ENCODE assay signal across 8 cellular contexts in genomic region chr6:120511712-120512111, GRCh38.
"Had no signal": no experiment of that assay in that cellular context is flagged by ENCODE, and none has a peak within 500 bp of the region (broad histone marks: within the 10 kb centered on the region; RNA-seq: fewer than 3 reads in every experiment).

No MANE protein-coding gene starts in this region.

- H3K4me2 ChIP-seq: GM23338 had no signal

- H3K9me3 ChIP-seq: HAP-1 had no signal

- DNase-seq: GM23248, GOT3, H7, H9, HCEC 1CT, HFFc6 had no signal

- H3K27ac ChIP-seq: GM23248 had no signal

- H3K36me3 ChIP-seq: HAP-1 had no signal

- H2AFZ ChIP-seq: GM23248, GM23338 had no signal

- H3K9ac ChIP-seq: GM23248 had no signal

- H3K4me3 ChIP-seq: GM23248, GM23338, HAP-1 had no signal
